Comparison of ENCODE assay signal across 28 cellular contexts in genomic region chr11:19871531-19871930, GRCh38.
"Had no signal": no experiment of that assay in that cellular context is flagged by ENCODE, and none has a peak within 500 bp of the region (broad histone marks: within the 10 kb centered on the region; RNA-seq: fewer than 3 reads in every experiment).

No MANE protein-coding gene starts in this region.

- H3K9me3 ChIP-seq: adrenal gland, MG63, SJCRH30 had no signal

- DNase-seq: activated CD4-positive, alpha-beta T cell treated with anti-CD3 and anti-CD28 coated beads, Interleukin-2, amount 10 ng/mL, durations not matched to agents 24 days and 14 days; activated CD4-positive, alpha-beta T cell treated with anti-CD3 and anti-CD28 coated beads, Interleukin-2, amount 50 U/mL, for 4 hours; activated CD8-positive, alpha-beta T cell treated with anti-CD3 and anti-CD28 coated beads for 36 hours; activated effector memory CD4-positive, alpha-beta T cell treated with anti-CD3 and anti-CD28 coated beads, Interleukin-2, amount 50 U/mL, for 16 hours; activated naive CD4-positive, alpha-beta T cell; activated T-cell treated with anti-CD3 and anti-CD28 coated beads, Interleukin-2, amount 50 U/mL, for 1 hour; activated T-cell treated with anti-CD3 and anti-CD28 coated beads, Interleukin-2, amount 50 U/mL, for 72 hours; adrenal gland; Karpas-422; KBM-7; MG63; NCI-H1048; NCI-H1105 treated with DMSO at 0.1 percent for 48 hours; NCI-H1436; NCI-H1694; NCI-H2029; NCI-H345; NCI-H510A treated with DMSO at 0.1 percent for 48 hours; NCI-H526 treated with DMSO at 0.1 percent for 48 hours; NCI-H774; SHP77; SJCRH30; T1000; WERI-Rb-1 had no signal

- H3K27me3 ChIP-seq: adrenal gland, MG63, SJCRH30 had no signal

- ATAC-seq: activated CD8-positive, alpha-beta T cell treated with anti-CD3 and anti-CD28 coated beads for 36 hours; activated naive CD4-positive, alpha-beta T cell treated with anti-CD3 and anti-CD28 coated beads, Interleukin-2, amount 50 U/mL, for 72 hours; activated T-cell treated with anti-CD3 and anti-CD28 coated beads, Interleukin-2, amount 50 U/mL, for 72 hours; activated T-helper 17 cell treated with anti-CD3 and anti-CD28 coated beads, Interleukin-2, amount 50 U/mL, for 72 hours; Panc1 had no signal

- H3K4me1 ChIP-seq: adrenal gland had no signal

- H3K4me3 ChIP-seq: adrenal gland, MG63, SJCRH30, SK-N-MC had no signal

- H3K36me3 ChIP-seq: adrenal gland, WERI-Rb-1 had no signal

- H3K27ac ChIP-seq: adrenal gland, SK-N-MC, WERI-Rb-1 had no signal
